23 cellular contexts compared by ENCODE assay signal in genomic region chr12:53169644-53170043, GRCh38. TPM values are rescaled to one million over a fixed set of nuclear protein-coding genes. Genes with fewer than 3 reads are reported as not detected.
"Had no signal": no experiment of that assay in that cellular context is flagged by ENCODE, and none has a peak within 500 bp of the region (broad histone marks: within the 10 kb centered on the region; RNA-seq: fewer than 3 reads in every experiment).

No MANE protein-coding gene starts in this region.

- H3K36me3 ChIP-seq: transverse colon, vagina had no signal

- H3K27me3 ChIP-seq: heart left ventricle, spleen, transverse colon, vagina had no signal

- ATAC-seq: activated CD4-positive, alpha-beta T cell treated with anti-CD3 and anti-CD28 coated beads for 36 hours; heart left ventricle; left cardiac atrium; natural killer cell treated with Interleukin-12 subunit alpha and Interleukin-12 subunit beta and Interleukin-15 and Interleukin-18, amount 100 ng/mL, for 72 hours; T-helper 17 cell had no signal

- H3K4me3 ChIP-seq: heart left ventricle, lung, SK-N-MC, spleen, transverse colon, vagina had no signal

- H3K27ac ChIP-seq: heart left ventricle, SK-N-MC, transverse colon, vagina had no signal

- H3K9me3 ChIP-seq: heart left ventricle, spleen, transverse colon, vagina had no signal

- H3K27me3 Mint-ChIP-seq: activated B cell treated with CpG ODN at 0.5 μM for 24 hours; activated CD4-positive, alpha-beta T cell treated with anti-CD3 and anti-CD28 coated beads for 36 hours; activated naive CD8-positive, alpha-beta T cell; dendritic cell treated with granulocyte-macrophage colony-stimulating factor and Interleukin-4, amounts not matched to agents 40 ng/mL and 50 ng/mL, for 4 days; natural killer cell treated with Interleukin-12 subunit alpha and Interleukin-12 subunit beta and Interleukin-15 and Interleukin-18, amount 100 ng/mL, for 72 hours; stimulated activated naive CD8-positive, alpha-beta T cell treated with anti-CD3 and anti-CD28 coated beads, Interleukin-15, Interleukin-2, amounts not matched to agents 100 ng/mL and 50 ng/mL, for 24 hours; T-helper 17 cell had no signal

- H3K36me3 Mint-ChIP-seq: natural killer cell treated with Interleukin-12 subunit alpha and Interleukin-12 subunit beta and Interleukin-15 and Interleukin-18, amount 100 ng/mL, for 72 hours had no signal

- H3K9me3 Mint-ChIP-seq: activated B cell treated with CpG ODN at 0.5 μM for 24 hours; activated T-helper 2 cell treated with anti-CD3 and anti-CD28 coated beads, Interferon-gamma antibody, Interleukin-2, Interleukin-4, amounts not matched to agents 10 μg/mL and 5 μg/mL and 100 μg/mL, durations not matched to agents 14 hours and 24 hours and 36 hours; dendritic cell treated with granulocyte-macrophage colony-stimulating factor and Interleukin-4, amounts not matched to agents 40 ng/mL and 50 ng/mL, for 4 days; natural killer cell treated with Interleukin-12 subunit alpha and Interleukin-12 subunit beta and Interleukin-15 and Interleukin-18, amount 100 ng/mL, for 72 hours; stimulated activated naive CD8-positive, alpha-beta T cell treated with anti-CD3 and anti-CD28 coated beads, Interleukin-15, Interleukin-2, amounts not matched to agents 100 ng/mL and 50 ng/mL, for 24 hours had no signal

- H3K27ac Mint-ChIP-seq: activated B cell treated with CpG ODN at 0.5 μM for 24 hours; activated CD4-positive, alpha-beta T cell treated with anti-CD3 and anti-CD28 coated beads for 36 hours; activated naive CD8-positive, alpha-beta T cell; activated T-helper 2 cell treated with anti-CD3 and anti-CD28 coated beads, Interferon-gamma antibody, Interleukin-2, Interleukin-4, amounts not matched to agents 10 μg/mL and 5 μg/mL and 100 μg/mL, durations not matched to agents 14 hours and 24 hours and 36 hours; dendritic cell treated with granulocyte-macrophage colony-stimulating factor and Interleukin-4, amounts not matched to agents 40 ng/mL and 50 ng/mL, for 4 days; natural killer cell treated with Interleukin-12 subunit alpha and Interleukin-12 subunit beta and Interleukin-15 and Interleukin-18, amount 100 ng/mL, for 72 hours; stimulated activated naive CD8-positive, alpha-beta T cell treated with anti-CD3 and anti-CD28 coated beads, Interleukin-15, Interleukin-2, amounts not matched to agents 100 ng/mL and 50 ng/mL, for 24 hours; T-helper 17 cell had no signal

- DNase-seq: activated B cell treated with CpG ODN at 0.5 μM for 24 hours; activated CD4-positive, alpha-beta T cell treated with anti-CD3 and anti-CD28 coated beads for 36 hours; activated CD4-positive, alpha-beta T cell treated with anti-CD3 and anti-CD28 coated beads, Interleukin-2, amount 50 U/mL, for 48 hours; activated naive CD4-positive, alpha-beta T cell; amniotic stem cell; cerebellar nuclear complex; effector CD4-positive, alpha-beta T cell; heart left ventricle; left cardiac atrium; spleen; stimulated activated CD4-positive, alpha-beta T cell treated with anti-CD3 and anti-CD28 coated beads, Interleukin-4, amount 100 ng/mL, for 1 hour; SW 1271; T-helper 17 cell; transverse colon had no signal

- H3K4me1 Mint-ChIP-seq: activated B cell treated with CpG ODN at 0.5 μM for 24 hours, T-helper 17 cell had no signal

- H3K4me3 Mint-ChIP-seq: activated B cell treated with CpG ODN at 0.5 μM for 24 hours; activated CD4-positive, alpha-beta T cell treated with anti-CD3 and anti-CD28 coated beads for 36 hours; activated naive CD8-positive, alpha-beta T cell; dendritic cell treated with granulocyte-macrophage colony-stimulating factor and Interleukin-4, amounts not matched to agents 40 ng/mL and 50 ng/mL, for 4 days; natural killer cell treated with Interleukin-12 subunit alpha and Interleukin-12 subunit beta and Interleukin-15 and Interleukin-18, amount 100 ng/mL, for 72 hours; stimulated activated naive CD8-positive, alpha-beta T cell treated with anti-CD3 and anti-CD28 coated beads, Interleukin-15, Interleukin-2, amounts not matched to agents 100 ng/mL and 50 ng/mL, for 24 hours; T-helper 17 cell had no signal

RNA-seq across cellular contexts. Expression of gene ITGB7, which starts 37.4 kb away (rescaled TPM):
- total RNA-seq: fibroblast of villous mesenchyme had no signal
